ENCODE assay signal across 8 cellular contexts in the genomic region with DNA sequence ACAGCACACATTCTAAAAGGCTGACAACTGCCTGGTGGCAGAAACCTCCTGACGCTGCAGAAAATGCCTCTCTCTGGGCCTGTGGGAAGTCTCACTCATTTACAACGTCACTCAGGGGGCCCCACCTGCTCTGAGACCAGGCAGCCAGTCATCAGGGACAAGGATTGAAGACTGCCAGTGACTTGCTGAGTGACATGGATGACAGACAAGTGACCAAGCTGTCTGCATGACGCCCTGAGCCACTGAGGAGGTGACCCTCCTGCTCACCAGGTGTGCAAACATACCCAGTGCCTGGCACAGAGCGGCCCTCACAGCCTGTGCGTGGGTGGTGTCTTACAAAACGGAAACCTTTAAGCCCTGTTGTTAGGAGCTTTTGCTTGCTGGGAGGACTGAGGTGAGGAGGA.
DNase-seq lines count a peak whose midpoint lies in the region; ATAC-seq lines count a peak whose summit lies in the region.

No MANE protein-coding gene starts in this region.

- DNase-seq in NCI-H345 treated with DMSO at 0.1 percent for 48 hours (lab: John Stamatoyannopoulos, UW; ENCODE audit: unreplicated experiment) = peak; percentile 91
- peak; percentile 78 for DNase-seq in activated effector memory CD4-positive, alpha-beta T cell treated with anti-CD3 and anti-CD28 coated beads, Interleukin-2, amount 50 U/mL, for 16 hours
- DNase-seq in stimulated activated CD4-positive, alpha-beta T cell treated with anti-CD3 and anti-CD28 coated beads, Interleukin-4, amount 100 ng/mL, for 1 hour = peak; percentile 47
- no peak for DNase-seq in HPDE6-E6E7 (ENCODE audit: extremely low spot score)
- no peak for DNase-seq in NK-92 (lab: John Stamatoyannopoulos, UW; ENCODE audit: unreplicated experiment)

- ATAC-seq in GM18867 (IDR thresholded peaks at IDR 0.05; ENCODE audit: unreplicated experiment) (peak; percentile 82), HG02981 (IDR thresholded peaks at IDR 0.05; ENCODE audit: unreplicated experiment) (no peak), HG02884 (IDR thresholded peaks at IDR 0.05; ENCODE audit: unreplicated experiment) (no peak)

Comparison
In these comparisons a context has a peak if more than half of its experiments do, and no peak if none do; other contexts are left out.
1. DNase-seq: peak in NCI-H345 treated with DMSO at 0.1 percent for 48 hours (single experiment), activated effector memory CD4-positive, alpha-beta T cell treated with anti-CD3 and anti-CD28 coated beads, Interleukin-2, amount 50 U/mL, for 16 hours (single experiment) and stimulated activated CD4-positive, alpha-beta T cell treated with anti-CD3 and anti-CD28 coated beads, Interleukin-4, amount 100 ng/mL, for 1 hour (single experiment); none in HPDE6-E6E7 (single experiment) and NK-92 (single experiment).